13 cellular contexts compared by ENCODE assay signal in the genomic region with DNA sequence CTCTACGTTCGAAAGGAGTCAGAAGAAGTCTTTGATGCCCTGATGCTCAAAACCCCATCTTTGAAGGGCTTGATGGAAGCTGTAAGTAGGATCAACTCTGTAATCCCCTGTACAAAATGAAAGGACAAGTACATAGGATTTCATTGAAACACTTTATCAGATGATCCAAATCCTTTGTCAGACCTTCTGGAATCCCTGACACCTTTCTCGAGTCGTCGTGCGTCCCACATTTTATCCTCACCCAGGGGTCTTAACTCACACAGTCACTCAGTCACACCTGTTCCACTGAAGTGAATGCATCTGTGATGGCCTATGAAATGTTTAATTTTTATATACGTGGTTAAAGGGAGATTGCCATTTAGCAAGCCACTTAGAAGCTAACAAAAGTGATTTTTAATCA. TPM values are rescaled to one million over a fixed set of nuclear protein-coding genes. Genes with fewer than 3 reads are reported as not detected.
DNase-seq lines count a peak whose midpoint lies in the region; ATAC-seq and TF ChIP-seq lines count a peak whose summit lies in the region.
"Had no signal": no experiment of that assay in that cellular context is flagged by ENCODE, and none has a peak within 500 bp of the region (broad histone marks: within the 10 kb centered on the region; RNA-seq: fewer than 3 reads in every experiment).

No MANE protein-coding gene starts in this region.

- H3K27ac Mint-ChIP-seq in naive thymus-derived CD8-positive, alpha-beta T cell = no peak overlapping the region
- H3K27ac Mint-ChIP-seq: B cell; CD8-positive, alpha-beta memory T cell; H9 had no signal

- H3K27me3 Mint-ChIP-seq in naive thymus-derived CD8-positive, alpha-beta T cell = peaks cover 0 to 10% (median 6%) of the 10 kb centered on the region in 5 donors
- H3K27me3 Mint-ChIP-seq: B cell; CD4-positive, CD25-positive, alpha-beta regulatory T cell; CD8-positive, alpha-beta memory T cell had no signal

- H3K4me1 ChIP-seq in right atrium auricular region = peaks cover 0 to 68% of the 10 kb centered on the region in 2 donors
- H3K4me1 ChIP-seq in gastrocnemius medialis = peaks cover 9 to 19% of the 10 kb centered on the region in 2 donors

- in situ Hi-C loops in gastrocnemius medialis (cut with MboI; ENCODE audit: low sequenced_read_pairs in 4 of 4) = no loop called here

- H3K27me3 ChIP-seq in right atrium auricular region (no peaks in the 10 kb centered on the region), gastrocnemius medialis (no peaks in the 10 kb centered on the region)
- H3K27me3 ChIP-seq: BLaER1 treated with 17β-estradiol and CSF1 and Interleukin-3, amounts not matched to agents 10 nM and 100 nM had no signal

- H3K36me3 Mint-ChIP-seq in naive thymus-derived CD8-positive, alpha-beta T cell = no peaks in the 10 kb centered on the region
- H3K36me3 Mint-ChIP-seq: CD4-positive, CD25-positive, alpha-beta regulatory T cell; CD8-positive, alpha-beta memory T cell had no signal

- no peak for TF ChIP-seq CTCF in right atrium auricular region (IDR thresholded peaks at IDR 0.05)
- TF ChIP-seq CTCF in gastrocnemius medialis (IDR thresholded peaks at IDR 0.05 in 4 of 5, conservative IDR thresholded peaks at IDR 0.05 in 1 of 5) = no peak

- ATAC-seq in left cardiac atrium (no peak), gastrocnemius medialis (no peak)
- no peak for ATAC-seq in naive thymus-derived CD8-positive, alpha-beta T cell

- H3K4me3 ChIP-seq in right atrium auricular region = no peak overlapping the region
- H3K4me3 ChIP-seq in gastrocnemius medialis = no peak overlapping the region
- H3K4me3 ChIP-seq: BLaER1 treated with 17β-estradiol and CSF1 and Interleukin-3, amounts not matched to agents 10 nM and 100 nM had no signal

- peaks cover 0 to 2% (median 0%) of the 10 kb centered on the region in 4 donors for H3K4me1 Mint-ChIP-seq in naive thymus-derived CD8-positive, alpha-beta T cell
- H3K4me1 Mint-ChIP-seq: B cell; CD8-positive, alpha-beta memory T cell had no signal

- H3K9me3 Mint-ChIP-seq in naive thymus-derived CD8-positive, alpha-beta T cell = no peaks in the 10 kb centered on the region
- H3K9me3 Mint-ChIP-seq: CD4-positive, CD25-positive, alpha-beta regulatory T cell; CD8-positive, alpha-beta memory T cell; H9 had no signal

- H3K4me3 Mint-ChIP-seq in naive thymus-derived CD8-positive, alpha-beta T cell = no peak overlapping the region
- H3K4me3 Mint-ChIP-seq: B cell; CD4-positive, CD25-positive, alpha-beta regulatory T cell; CD8-positive, alpha-beta memory T cell; H9 had no signal

- H3K36me3 ChIP-seq in right atrium auricular region (no peaks in the 10 kb centered on the region), gastrocnemius medialis (no peaks in the 10 kb centered on the region)
- H3K36me3 ChIP-seq: BLaER1 treated with 17β-estradiol and CSF1 and Interleukin-3, amounts not matched to agents 10 nM and 100 nM had no signal

- no peak for TF ChIP-seq POLR2A in gastrocnemius medialis (IDR thresholded peaks at IDR 0.05)

- H3K27ac ChIP-seq in right atrium auricular region (peak overlapping the region; percentile 61 to 86), gastrocnemius medialis (peak overlapping the region; percentile 11 to 60 (median 46))
- H3K27ac ChIP-seq: BLaER1 treated with 17β-estradiol and CSF1 and Interleukin-3, amounts not matched to agents 10 nM and 100 nM had no signal

- intact Hi-C loops in left cardiac atrium (cut with DNase I) (loop anchor here in 1 of 2 donors (5.0 kb wide), 1 partner anchor 41 kb away; no protein-coding TSS in a partner anchor), gastrocnemius medialis (cut with DNase I; ENCODE audit: low total_unique reads) (no loop called here), posterior vena cava (cut with DNase I) (no loop called here)

- H3K9me3 ChIP-seq in right atrium auricular region (no peaks in the 10 kb centered on the region), gastrocnemius medialis (no peaks in the 10 kb centered on the region)
- H3K9me3 ChIP-seq: BLaER1 treated with 17β-estradiol and CSF1 and Interleukin-3, amounts not matched to agents 10 nM and 100 nM had no signal

- POLR2A ChIA-PET in naive thymus-derived CD8-positive, alpha-beta T cell (lab: Charles Lee) = no interaction called here

- no peak for DNase-seq in right atrium auricular region (ENCODE audit: low spot score)
- DNase-seq in left cardiac atrium = no peak
- DNase-seq in NCI-H82 treated with DMSO at 0.1 percent for 48 hours (lab: John Stamatoyannopoulos, UW; ENCODE audit: unreplicated experiment) = peak; percentile 42
- no peak for DNase-seq in gastrocnemius medialis
- no peak for DNase-seq in naive thymus-derived CD8-positive, alpha-beta T cell
- DNase-seq in stimulated activated naive CD4-positive, alpha-beta T cell (lab: John Stamatoyannopoulos, UW) = no peak
- no peak for DNase-seq in posterior vena cava (ENCODE audit: low spot score)
- DNase-seq: CD4-positive, CD25-positive, alpha-beta regulatory T cell; CD8-positive, alpha-beta memory T cell; COR-L47; H9 had no signal

RNA-seq across cellular contexts. Expression of a gene that starts 44.8 kb away (rescaled TPM):
- total RNA-seq in right atrium auricular region (1 to 10 TPM; 1.3 to 3.2 TPM), left cardiac atrium (1 to 10 TPM; 1.4 to 5.7 TPM), gastrocnemius medialis (1 to 10 TPM in 1 of 4 donors, under 1 TPM in 3; 0.29 to 1.0 (median 0.75) TPM), posterior vena cava (1 to 10 TPM; 1.9 to 2.3 TPM)
- total RNA-seq in naive thymus-derived CD8-positive, alpha-beta T cell = under 1 TPM in 1 of 2 experiments, not detected in 1; 0.47 TPM
- polyA plus RNA-seq in naive thymus-derived CD8-positive, alpha-beta T cell = under 1 TPM in 1 of 3 donors, not detected in 2; 0.05 TPM

RNA-seq across cellular contexts. Expression of a gene that starts 47.0 kb away (rescaled TPM):
- total RNA-seq in right atrium auricular region = 10 to 100 TPM; 18.8 to 30.6 TPM
- 10 to 100 TPM; 21.7 to 32.0 TPM for total RNA-seq in left cardiac atrium
- 10 to 100 TPM in 3 of 4 donors, 1 to 10 TPM in 1; 7.6 to 18.3 (median 12.9) TPM for total RNA-seq in gastrocnemius medialis
- total RNA-seq in naive thymus-derived CD8-positive, alpha-beta T cell = 10 to 100 TPM in 1 of 2 experiments, 1 to 10 TPM in 1; 6.5 to 10.8 TPM
- 1 to 10 TPM; 1.3 to 4.3 (median 2.1) TPM for polyA plus RNA-seq in naive thymus-derived CD8-positive, alpha-beta T cell
- 10 to 100 TPM; 25.0 to 55.4 TPM for total RNA-seq in posterior vena cava
